7 cellular contexts compared by ENCODE assay signal in genomic region chr9:40196165-40196714, GRCh38.
DNase-seq lines count a peak whose midpoint lies in the region; ATAC-seq and TF ChIP-seq lines count a peak whose summit lies in the region.
"Not testable (repeated sequence)": the region's sequence is repeated elsewhere in the genome, so short reads cannot be mapped to it uniquely, and the experiment has no call there.

No MANE protein-coding gene starts in this region.

- not testable (repeated sequence) for H3K9me3 ChIP-seq in DND-41 (ENCODE audit: insufficient read depth, low read length, severe bottlenecking)

- H3K4me3 Mint-ChIP-seq in activated CD4-positive, alpha-beta T cell treated with anti-CD3 and anti-CD28 coated beads for 36 hours; activated naive CD8-positive, alpha-beta T cell treated with anti-CD3 and anti-CD28 coated beads for 36 hours: not testable (repeated sequence)

- H3K79me2 ChIP-seq in DND-41 (ENCODE audit: insufficient read depth, low read length): not testable (repeated sequence)

- not testable (repeated sequence) for H2AFZ ChIP-seq in DND-41 (ENCODE audit: low read depth, low read length)

- H3K27me3 ChIP-seq in DND-41 (ENCODE audit: insufficient read depth, low read length, poor library complexity): not testable (repeated sequence)

- H4K20me1 ChIP-seq in DND-41 (ENCODE audit: insufficient read depth, low read length): not testable (repeated sequence)

- H3K36me3 ChIP-seq in DND-41 (ENCODE audit: insufficient read depth, low read length): not testable (repeated sequence)

- H3K27me3 Mint-ChIP-seq in activated CD4-positive, alpha-beta T cell treated with anti-CD3 and anti-CD28 coated beads for 36 hours; activated naive CD8-positive, alpha-beta T cell treated with anti-CD3 and anti-CD28 coated beads for 36 hours: not testable (repeated sequence)

- H3K4me3 ChIP-seq in DND-41 (ENCODE audit: low read depth in 1 of 2, low read length in 2 of 2); NB4 (ENCODE audit: low read depth, low read length): not testable (repeated sequence)

- not testable (repeated sequence) for H3K4me2 ChIP-seq in DND-41 (ENCODE audit: insufficient read depth, low read length)

- POLR2A ChIA-PET in activated CD4-positive, alpha-beta T cell treated with anti-CD3 and anti-CD28 coated beads for 36 hours (lab: Charles Lee): not testable (repeated sequence)

- not testable (repeated sequence) for H3K4me1 ChIP-seq in DND-41 (ENCODE audit: insufficient read depth, low read length)

- CTCF ChIA-PET in activated CD4-positive, alpha-beta T cell treated with anti-CD3 and anti-CD28 coated beads for 36 hours (lab: Charles Lee): not testable (repeated sequence)

- ATAC-seq in DND-41 (ENCODE audit: insufficient read depth, low read depth); activated CD4-positive, alpha-beta T cell treated with anti-CD3 and anti-CD28 coated beads for 36 hours: not testable (repeated sequence)

- H3K9me3 Mint-ChIP-seq in activated CD4-positive, alpha-beta T cell treated with anti-CD3 and anti-CD28 coated beads for 36 hours (ENCODE audit: low read depth); activated naive CD8-positive, alpha-beta T cell treated with anti-CD3 and anti-CD28 coated beads for 36 hours: not testable (repeated sequence)

- H3K36me3 Mint-ChIP-seq in activated CD4-positive, alpha-beta T cell treated with anti-CD3 and anti-CD28 coated beads for 36 hours (ENCODE audit: low read depth); activated naive CD8-positive, alpha-beta T cell treated with anti-CD3 and anti-CD28 coated beads for 36 hours: not testable (repeated sequence)

- not testable (repeated sequence) for TF ChIP-seq CTCF in DND-41 (IDR thresholded peaks at IDR 0.05; ENCODE audit: borderline replicate concordance, extremely low read depth, low read length, poor library complexity, severe bottlenecking); NB4 (IDR thresholded peaks at IDR 0.05; ENCODE audit: low read depth, low read length)

- H3K4me1 Mint-ChIP-seq in activated CD4-positive, alpha-beta T cell treated with anti-CD3 and anti-CD28 coated beads for 36 hours; activated naive CD8-positive, alpha-beta T cell treated with anti-CD3 and anti-CD28 coated beads for 36 hours: not testable (repeated sequence)

- H3K27ac Mint-ChIP-seq in activated CD4-positive, alpha-beta T cell treated with anti-CD3 and anti-CD28 coated beads for 36 hours; activated naive CD8-positive, alpha-beta T cell treated with anti-CD3 and anti-CD28 coated beads for 36 hours: not testable (repeated sequence)

- H3K27ac ChIP-seq in DND-41 (ENCODE audit: low read length): not testable (repeated sequence)

- not testable (repeated sequence) for H3K9ac ChIP-seq in DND-41 (ENCODE audit: low read depth, low read length)

- intact Hi-C loops in activated CD4-positive, alpha-beta T cell treated with anti-CD3 and anti-CD28 coated beads for 36 hours (cut with DNase I, micrococcal nuclease): not testable (repeated sequence)

- DNase-seq in DND-41: peak; percentile 34
- DNase-seq in HT1080 (ENCODE audit: low read depth): peak; percentile 0
- DNase-seq in NB4 (ENCODE audit: low read depth): peak; percentile 48
- DNase-seq in activated CD4-positive, alpha-beta T cell treated with anti-CD3 and anti-CD28 coated beads for 36 hours: peak; percentile 18
- DNase-seq in activated naive CD8-positive, alpha-beta T cell treated with anti-CD3 and anti-CD28 coated beads for 36 hours: peak; percentile 2
- DNase-seq in myocyte (ENCODE audit: low read depth): peak; percentile 2
- peak; percentile 23 for DNase-seq in stimulated activated CD8-positive, alpha-beta memory T cell treated with anti-CD3 and anti-CD28 coated beads, Interleukin-4, amount 100 ng/mL, for 48 hours

- not testable (repeated sequence) for TF ChIP-seq POLR2A in NB4 (IDR thresholded peaks at IDR 0.05; ENCODE audit: extremely low read depth, insufficient read length)
